In genomic region chr6:10837997-10838793, GRCh38 we compare ENCODE assay signal across 1 cellular context.
TF ChIP-seq lines count a peak whose summit lies in the region.

TSS of gene MAK (minus strand) at chr6:10838539. CDS start at chr6:10830648, 7,891 bp downstream.

TF ChIP-seq in HepG2, 621 proteins besides CTCF, POLR2A, EP300 and RAD21 (continued from another document and continues in another):
- TF ChIP-seq ZNF280B (CRISPR knock-in tag; IDR thresholded peaks at IDR 0.05; ENCODE audit: borderline replicate concordance) = peak; percentile 91
- no peak for TF ChIP-seq REXO4 (CRISPR knock-in tag; IDR thresholded peaks at IDR 0.05; ENCODE audit: borderline replicate concordance)
- TF ChIP-seq XRCC5 (optimal IDR thresholded peaks at IDR 0.05; ENCODE audit: low read length) = peak; percentile 17
- no peak for TF ChIP-seq KLF11 (CRISPR knock-in tag; IDR thresholded peaks at IDR 0.05)
- no peak for TF ChIP-seq ZMYM2 (CRISPR knock-in tag; IDR thresholded peaks at IDR 0.05)
- no peak for TF ChIP-seq PRDM15 (CRISPR knock-in tag; IDR thresholded peaks at IDR 0.05)
- TF ChIP-seq MAX (IDR thresholded peaks at IDR 0.05) = peak; percentile 57
- TF ChIP-seq ZFX (CRISPR knock-in tag; IDR thresholded peaks at IDR 0.05; ENCODE audit: low read depth) = peak; percentile 58; the same call in 1 of the 2 replicates
- no peak for TF ChIP-seq ELF4 (CRISPR knock-in tag; IDR thresholded peaks at IDR 0.05; ENCODE audit: borderline replicate concordance)
- TF ChIP-seq ZNF616 (CRISPR knock-in tag; IDR thresholded peaks at IDR 0.05; ENCODE audit: low read depth) = 0 out of 2 replicates have a peak, but pooled peaks have one; percentile 56
- TF ChIP-seq MAZ (IDR thresholded peaks at IDR 0.05; ENCODE audit: borderline replicate concordance, low read depth, low read length) = peak; percentile 52; the same call in 1 of the 2 replicates
- TF ChIP-seq MAZ (CRISPR knock-in tag; IDR thresholded peaks at IDR 0.05; ENCODE audit: low read depth) = peak; percentile 57
- peak; percentile 51; the same call in 1 of the 2 replicates for TF ChIP-seq ZNF318 (CRISPR knock-in tag; IDR thresholded peaks at IDR 0.05)
- TF ChIP-seq TOE1 (CRISPR knock-in tag; IDR thresholded peaks at IDR 0.05) = no peak
- TF ChIP-seq JUN (CRISPR knock-in tag; IDR thresholded peaks at IDR 0.05) = no peak
- TF ChIP-seq ZNF674 (CRISPR knock-in tag; IDR thresholded peaks at IDR 0.05; ENCODE audit: low read depth) = 0 out of 2 replicates have a peak, but pooled peaks have one; percentile 13
- TF ChIP-seq PRPF4 (IDR thresholded peaks at IDR 0.05; ENCODE audit: low read depth, low read length, poor library complexity, severe bottlenecking) = no peak
- 0 out of 2 replicates have a peak, but pooled peaks have one; percentile 46 for TF ChIP-seq ZNF589 (CRISPR knock-in tag; conservative IDR thresholded peaks at IDR 0.05)
- no peak for TF ChIP-seq ZBTB20 (CRISPR knock-in tag; IDR thresholded peaks at IDR 0.05; ENCODE audit: borderline replicate concordance, low read depth)
- TF ChIP-seq ZNF788 (CRISPR knock-in tag; IDR thresholded peaks at IDR 0.05; ENCODE audit: borderline replicate concordance) = no peak
- TF ChIP-seq ZNF160 (CRISPR knock-in tag; IDR thresholded peaks at IDR 0.05) = no peak
- no peak for TF ChIP-seq HNF1A (IDR thresholded peaks at IDR 0.05; ENCODE audit: low read depth)
- TF ChIP-seq HNF1A (CRISPR knock-in tag; IDR thresholded peaks at IDR 0.05; ENCODE audit: borderline replicate concordance) = no peak
- TF ChIP-seq FIP1L1 (IDR thresholded peaks at IDR 0.05; ENCODE audit: borderline replicate concordance, insufficient read depth, low read depth, low read length) = no peak
- no peak for TF ChIP-seq ZNF510 (CRISPR knock-in tag; IDR thresholded peaks at IDR 0.05; ENCODE audit: low read depth)
- no peak for TF ChIP-seq ZBTB49 (CRISPR knock-in tag; IDR thresholded peaks at IDR 0.05; ENCODE audit: borderline replicate concordance)
- no peak for TF ChIP-seq KAT2B (IDR thresholded peaks at IDR 0.05; ENCODE audit: borderline replicate concordance, low read depth, low read length)
- TF ChIP-seq TFAP4 (IDR thresholded peaks at IDR 0.05; ENCODE audit: borderline replicate concordance, low read depth) = peak; percentile 52; the same call in 1 of the 2 replicates
- TF ChIP-seq MXD1 (CRISPR knock-in tag; IDR thresholded peaks at IDR 0.05) = no peak
- 0 out of 2 replicates have a peak, but pooled peaks have one; percentile 31 for TF ChIP-seq ETV5 (CRISPR knock-in tag; IDR thresholded peaks at IDR 0.05; ENCODE audit: borderline replicate concordance)
- TF ChIP-seq FOXO1 (CRISPR knock-in tag; IDR thresholded peaks at IDR 0.05) = no peak
- 0 out of 2 replicates have a peak, but pooled peaks have one; percentile 8 for TF ChIP-seq HNF4G (IDR thresholded peaks at IDR 0.05; ENCODE audit: borderline replicate concordance, low read depth, low read length)
- TF ChIP-seq HNF4G (CRISPR knock-in tag; IDR thresholded peaks at IDR 0.05; ENCODE audit: borderline replicate concordance, low read depth) = no peak
- no peak for TF ChIP-seq CEBPG (CRISPR knock-in tag; IDR thresholded peaks at IDR 0.05)
